ENCODE assay signal across 11 cellular contexts in the genomic region with DNA sequence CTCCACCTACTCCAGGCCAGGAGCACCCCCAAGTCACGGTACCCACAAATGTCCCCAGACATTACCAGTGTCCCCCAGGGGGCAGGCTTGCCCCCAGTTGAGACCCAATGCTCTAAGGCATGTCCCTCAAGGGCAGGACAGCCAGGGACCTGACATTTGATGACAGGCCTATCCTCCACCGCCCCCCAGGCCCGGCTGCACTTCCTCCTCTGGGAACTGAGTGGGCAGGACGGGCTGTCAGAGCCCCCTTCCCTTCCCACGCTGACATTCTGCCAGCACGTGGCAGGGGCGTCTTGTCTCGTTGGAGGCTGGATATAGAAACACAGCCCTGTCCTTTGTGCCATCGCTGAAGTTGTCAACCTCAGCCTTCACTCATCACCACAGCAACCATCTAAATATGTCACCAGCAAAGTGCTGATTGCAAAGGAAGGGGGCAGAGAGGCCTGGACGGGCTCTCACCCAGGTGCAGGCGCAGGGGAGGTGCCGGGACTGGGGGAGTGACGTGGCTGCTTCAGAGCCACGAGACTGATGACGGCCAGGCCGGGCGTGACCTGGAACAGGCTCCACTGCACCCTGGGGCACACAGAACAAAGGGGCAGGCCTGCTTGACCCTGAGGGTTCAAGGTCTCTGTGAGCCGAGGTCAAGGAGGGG. TPM values are rescaled to one million over a fixed set of nuclear protein-coding genes. Genes with fewer than 3 reads are reported as not detected.
A peak's percentile ranks its signal among the peaks of the same experiment; 100 is the strongest.
DNase-seq lines count a peak whose midpoint lies in the region; ATAC-seq and TF ChIP-seq lines count a peak whose summit lies in the region.
"Had no signal": no experiment of that assay in that cellular context is flagged by ENCODE, and none has a peak within 500 bp of the region (broad histone marks: within the 10 kb centered on the region; RNA-seq: fewer than 3 reads in every experiment).

No MANE protein-coding gene starts in this region.

- H3K9me3 ChIP-seq in neuronal stem cell (replicated peaks in 1 of 2; ENCODE audit: control insufficient read depth in 2 of 2, insufficient read depth in 1 of 2, low read depth in 1 of 2, low read length in 2 of 2) (peaks cover 8 to 16% of the 10 kb centered on the region in 2 donors), ascending aorta (no peaks in the 10 kb centered on the region)

- H2AK5ac ChIP-seq in neuronal stem cell (ENCODE audit: low read depth, low read length): no peak overlapping the region

- no CpG with 5 or more reads among the region's 18 CpGs for WGBS in neuronal stem cell (ENCODE audit: extremely low coverage in 2 of 2, insufficient read length in 2 of 2, insufficient replicate concordance in 1 of 2), 2 donors

- peak overlapping the region; percentile 77 for H4K91ac ChIP-seq in neuronal stem cell (ENCODE audit: low read depth, low read length, poor library complexity)

- intact Hi-C loops in ascending aorta (cut with DNase I): loop anchor here (10.0 kb wide), 1 partner anchor 191 kb away; no protein-coding TSS in a partner anchor

- in situ Hi-C loops in ACHN (cut with HindIII; ENCODE audit: low pct_ligation_motif_present, low pct_unique_long_range_greater_than_20kb, low sequenced_read_pairs): no loop called here

- H2BK12ac ChIP-seq in neuronal stem cell (ENCODE audit: low read length): no peak overlapping the region

- peaks cover 0 to 12% of the 10 kb centered on the region in 2 donors for H3K4me1 ChIP-seq in neuronal stem cell (ENCODE audit: control insufficient read depth in 2 of 2, insufficient read depth in 1 of 2, low read depth in 1 of 2, low read length in 2 of 2)
- H3K4me1 ChIP-seq in ascending aorta: no peaks in the 10 kb centered on the region

- no peak overlapping the region for H3K4ac ChIP-seq in neuronal stem cell (ENCODE audit: low read length)

- no peak overlapping the region for H3K4me2 ChIP-seq in neuronal stem cell (ENCODE audit: insufficient read depth, low read length, poor library complexity, severe bottlenecking)

- no peak overlapping the region for H4K8ac ChIP-seq in neuronal stem cell (ENCODE audit: low read depth, low read length)

- no peak overlapping the region for H2BK120ac ChIP-seq in neuronal stem cell (ENCODE audit: low read depth, low read length)

- H3K4me3 ChIP-seq in neuronal stem cell (ENCODE audit: low read length in 2 of 2): no peak overlapping the region
- no peak overlapping the region for H3K4me3 ChIP-seq in ascending aorta

- no peak overlapping the region for H3K18ac ChIP-seq in neuronal stem cell (ENCODE audit: low read length)

- H3K23ac ChIP-seq in neuronal stem cell (ENCODE audit: low read depth, low read length, poor library complexity): peak overlapping the region; percentile 23

- no peak for TF ChIP-seq CTCF in ascending aorta (IDR thresholded peaks at IDR 0.05)

- H3K27me3 ChIP-seq in neuronal stem cell (ENCODE audit: control insufficient read depth in 3 of 3, insufficient read depth in 3 of 3, low read depth in 1 of 3, low read length in 3 of 3): peaks cover 0 to 1% (median 0%) of the 10 kb centered on the region in 3 experiments
- no peaks in the 10 kb centered on the region for H3K27me3 ChIP-seq in ascending aorta

- peak overlapping the region; percentile 27 for H3K9ac ChIP-seq in neuronal stem cell (ENCODE audit: low read depth, low read length, poor library complexity)

- H3K79me1 ChIP-seq in neuronal stem cell (ENCODE audit: low read depth, low read length): peaks cover 2% of the 10 kb centered on the region

- DNase-seq in caudate nucleus (lab: John Stamatoyannopoulos, UW): peak in 53 of 61 donors; percentile 35 to 99 (median 75)
- DNase-seq in neuronal stem cell (ENCODE audit: low spot score): no peak
- DNase-seq in HK-2 (ENCODE audit: unreplicated experiment): no peak
- DNase-seq in ascending aorta (ENCODE audit: low spot score in 2 of 2): no peak
- DNase-seq in ACHN: no peak
- DNase-seq in SKM-1 treated with dmso at 0.1 percent for 144 hours (lab: John Stamatoyannopoulos, UW; ENCODE audit: unreplicated experiment): no peak
- DNase-seq: activated T-cell treated with anti-CD3 and anti-CD28 coated beads, Interleukin-2, amount 50 U/mL, for 24 hours; glutamatergic neuron had no signal

- no peak overlapping the region for H2BK15ac ChIP-seq in neuronal stem cell (ENCODE audit: low read length)

- H2AFZ ChIP-seq in neuronal stem cell (ENCODE audit: low read length): no peak overlapping the region

- no peak overlapping the region for H3K14ac ChIP-seq in neuronal stem cell (ENCODE audit: low read length)

- H3K27ac ChIP-seq in caudate nucleus (ENCODE audit: low read depth, low read length) (peak overlapping the region; percentile 87), neuronal stem cell (replicated peaks; ENCODE audit: low read length) (no peak overlapping the region), ascending aorta (no peak overlapping the region)

- ATAC-seq in GM18511 (IDR thresholded peaks at IDR 0.05; ENCODE audit: unreplicated experiment) (peak; percentile 51), HG02970 (IDR thresholded peaks at IDR 0.05; ENCODE audit: low FRiP score, unreplicated experiment) (peak; percentile 66)

- no peaks in the 10 kb centered on the region for H3K36me3 ChIP-seq in neuronal stem cell (replicated peaks in 1 of 2; ENCODE audit: control insufficient read depth in 2 of 2, insufficient read depth in 2 of 2, low read length in 2 of 2)
- no peaks in the 10 kb centered on the region for H3K36me3 ChIP-seq in ascending aorta

- peak overlapping the region; percentile 7 for H2BK5ac ChIP-seq in neuronal stem cell (ENCODE audit: low read length)

RNA-seq across cellular contexts. Expression of a gene that starts 38.4 kb away (rescaled TPM):
- polyA plus RNA-seq in neuronal stem cell (2013, experiment 1 of 2): 7.9 TPM
- 8.1 TPM for polyA plus RNA-seq in neuronal stem cell (2013, experiment 2 of 2)
- total RNA-seq in ascending aorta: 0.96 TPM
- total RNA-seq: NCI-H460 had no signal

RNA-seq across cellular contexts. Expression of a gene that starts 57.1 kb away (rescaled TPM):
- polyA plus RNA-seq in neuronal stem cell (2013, experiment 1 of 2): 3.1 TPM
- polyA plus RNA-seq in neuronal stem cell (2013, experiment 2 of 2): 3.5 TPM
- total RNA-seq in ascending aorta: not detected

Comparison
In these comparisons a context has a peak if more than half of its experiments do, and no peak if none do; other contexts are left out.
1. DNase-seq: peak in caudate nucleus (53 of 61); none in neuronal stem cell (single experiment), HK-2 (single experiment), ascending aorta (0 of 2), ACHN (single experiment) and SKM-1 treated with dmso at 0.1 percent for 144 hours (single experiment).